12 cellular contexts compared by ENCODE assay signal in genomic region chr14:60212503-60213371, GRCh38. TPM values are rescaled to one million over a fixed set of nuclear protein-coding genes. Genes with fewer than 3 reads are reported as not detected.
DNase-seq lines count a peak whose midpoint lies in the region; ATAC-seq and TF ChIP-seq lines count a peak whose summit lies in the region.
"Had no signal": no experiment of that assay in that cellular context is flagged by ENCODE, and none has a peak within 500 bp of the region (broad histone marks: within the 10 kb centered on the region; RNA-seq: fewer than 3 reads in every experiment).

No MANE protein-coding gene starts in this region.

- no peak overlapping the region for H2AFZ ChIP-seq in SK-N-SH (ENCODE audit: low read depth)
- H2AFZ ChIP-seq: GM23248 had no signal

- CTCF ChIA-PET in SK-N-SH (lab: Yijun Ruan, JAX), result interaction anchor here (0.9 to 1.8 kb wide), 2 partner anchors 25 to 315 kb away, joined by 3 to 6 read pairs; no protein-coding TSS in a partner anchor

- H3K27ac Mint-ChIP-seq in endothelial cell (ENCODE audit: unreplicated experiment), result no peak overlapping the region
- H3K27ac Mint-ChIP-seq: naive thymus-derived CD8-positive, alpha-beta T cell had no signal

- no peaks in the 10 kb centered on the region for H3F3A ChIP-seq in SK-N-SH (replicated peaks; ENCODE audit: insufficient read depth)

- H3K9me3 ChIP-seq in BE2C (no peaks in the 10 kb centered on the region), SK-N-SH (no peaks in the 10 kb centered on the region)

- no peaks in the 10 kb centered on the region for H3K36me3 Mint-ChIP-seq in endothelial cell (ENCODE audit: low read depth, unreplicated experiment)
- H3K36me3 Mint-ChIP-seq: naive thymus-derived CD8-positive, alpha-beta T cell had no signal

- H3K9ac ChIP-seq in SK-N-SH, result no peak overlapping the region
- H3K9ac ChIP-seq: GM23248 had no signal

- in situ Hi-C loops in ACHN (cut with HindIII; ENCODE audit: low pct_ligation_motif_present, low pct_unique_long_range_greater_than_20kb, low sequenced_read_pairs), result no loop called here

- no peaks in the 10 kb centered on the region for H3K9me3 Mint-ChIP-seq in endothelial cell (ENCODE audit: unreplicated experiment)

- H3K4me1 Mint-ChIP-seq in endothelial cell (ENCODE audit: unreplicated experiment), result no peaks in the 10 kb centered on the region
- H3K4me1 Mint-ChIP-seq: naive thymus-derived CD8-positive, alpha-beta T cell had no signal

- H3K36me3 ChIP-seq in BE2C, result no peaks in the 10 kb centered on the region
- H3K36me3 ChIP-seq in SK-N-SH (replicated peaks in 1 of 2; ENCODE audit: control insufficient read depth in 1 of 2, insufficient read depth in 2 of 2, low read length in 1 of 2), result no peaks in the 10 kb centered on the region

- no peaks in the 10 kb centered on the region for H3K9me2 ChIP-seq in SK-N-SH

- H3K4me3 Mint-ChIP-seq in endothelial cell (ENCODE audit: unreplicated experiment), result no peak overlapping the region
- H3K4me3 Mint-ChIP-seq: naive thymus-derived CD8-positive, alpha-beta T cell had no signal

- peak; percentile 90 for ATAC-seq in GM18520 (IDR thresholded peaks at IDR 0.05; ENCODE audit: unreplicated experiment)
- peak; percentile 88 for ATAC-seq in GM21390 (IDR thresholded peaks at IDR 0.05; ENCODE audit: unreplicated experiment)
- ATAC-seq in HG03045 (IDR thresholded peaks at IDR 0.05; ENCODE audit: unreplicated experiment), result peak; percentile 93
- ATAC-seq: naive thymus-derived CD8-positive, alpha-beta T cell had no signal

- no peaks in the 10 kb centered on the region for H4K20me1 ChIP-seq in SK-N-SH (ENCODE audit: insufficient read depth)

- H3K4me3 ChIP-seq in BE2C (ENCODE audit: low read depth, low read length) (no peak overlapping the region), SK-N-SH (ENCODE audit: low read depth in 2 of 2, low read length in 1 of 2) (no peak overlapping the region)
- H3K4me3 ChIP-seq: GM23248 had no signal

- POLR2A ChIA-PET in SK-N-SH (lab: Yijun Ruan, JAX), result no interaction called here

- no peaks in the 10 kb centered on the region for H3K79me2 ChIP-seq in SK-N-SH (ENCODE audit: insufficient read depth)

- H3K27me3 Mint-ChIP-seq in endothelial cell (ENCODE audit: unreplicated experiment), result peaks cover 7% of the 10 kb centered on the region

- no peak for TF ChIP-seq CTCF in BE2C (IDR thresholded peaks at IDR 0.05; ENCODE audit: low read depth, low read length)
- TF ChIP-seq CTCF in SK-N-SH (IDR thresholded peaks at IDR 0.05), result no peak
- TF ChIP-seq CTCF in endothelial cell (IDR thresholded peaks at IDR 0.05; ENCODE audit: unreplicated experiment), result no peak

- no peak overlapping the region for H3K4me2 ChIP-seq in SK-N-SH

- TF ChIP-seq RAD21 in SK-N-SH (IDR thresholded peaks at IDR 0.05; ENCODE audit: low read length), result no peak

- H3K4me1 ChIP-seq in BE2C, result no peaks in the 10 kb centered on the region; the same call in 1 of the 2 replicates
- H3K4me1 ChIP-seq in SK-N-SH (ENCODE audit: control insufficient read depth in 1 of 2, insufficient read depth in 2 of 2, low read depth in 1 of 2, low read length in 1 of 2), result peaks cover 0 to 2% of the 10 kb centered on the region in 2 experiments; a peak in 1 of 4 replicates

- TF ChIP-seq POLR2A in Raji (IDR thresholded peaks at IDR 0.05; ENCODE audit: insufficient read depth, low read depth, low read length), result 0 out of 2 replicates have a peak, but pooled peaks have one; percentile 29

- no peak for DNase-seq in BE2C
- no peak for DNase-seq in ACHN
- DNase-seq in SK-N-SH, result no peak
- no peak for DNase-seq in endothelial cell (ENCODE audit: low spot score)
- DNase-seq: GM23248; naive thymus-derived CD8-positive, alpha-beta T cell; NCI-H446 treated with DMSO at 0.1 percent for 48 hours; stimulated activated CD4-positive, alpha-beta T cell treated with anti-CD3 and anti-CD28 coated beads, Interleukin-12 subunit alpha, Interleukin-12 subunit beta, amount 100 ng/mL, for 4 hours had no signal

- WGBS in SK-N-SH (ENCODE audit: low lambda C conversion rate), result 45% methylated on average over 5 of the region's 5 CpGs

- H3K27me3 ChIP-seq in BE2C (no peaks in the 10 kb centered on the region), SK-N-SH (ENCODE audit: insufficient read depth) (no peaks in the 10 kb centered on the region)

- H3K27ac ChIP-seq in SK-N-SH (ENCODE audit: low read depth in 2 of 2, low read length in 1 of 2), result no peak overlapping the region
- H3K27ac ChIP-seq: GM23248 had no signal

- TF ChIP-seq EP300 in SK-N-SH (IDR thresholded peaks at IDR 0.05; ENCODE audit: borderline replicate concordance in 1 of 2, low read depth in 1 of 2, low read length in 1 of 2), result no peak

TF ChIP-seq in SK-N-SH, 30 proteins besides CTCF, POLR2A, EP300 and RAD21:
- TF ChIP-seq MXI1 (IDR thresholded peaks at IDR 0.05; ENCODE audit: low read depth, low read length) (no peak), MAX (IDR thresholded peaks at IDR 0.05; ENCODE audit: low read depth) (no peak), USF1 (IDR thresholded peaks at IDR 0.05; ENCODE audit: borderline replicate concordance, low read depth) (no peak)

RNA-seq across cellular contexts. Expression of gene PPM1A, which starts 36.3 kb away (rescaled TPM):
- polyA plus RNA-seq in BE2C (2012; ENCODE audit: insufficient read depth, insufficient read length, low read depth), result 41.4 TPM
- 11.6 and 12.3 TPM in 2 replicates for polyA plus RNA-seq in SK-N-SH (2012; rRNA removed)
- 16.9 and 20.3 TPM in 2 replicates for polyA plus RNA-seq in SK-N-SH (2012; cell fraction: cytosol; rRNA removed)
- 12.0 and 30.7 TPM in 2 replicates for polyA plus RNA-seq in SK-N-SH (2012; cell fraction: nucleus; rRNA removed)
- 38.0 TPM for total RNA-seq in endothelial cell (ENCODE audit: unreplicated experiment)

RNA-seq across cellular contexts. Expression of gene DHRS7, which starts 47.5 kb away (rescaled TPM):
- polyA plus RNA-seq in BE2C (2012; ENCODE audit: insufficient read depth, insufficient read length, low read depth), result 104 TPM
- 54.0 and 88.7 TPM in 2 replicates for polyA plus RNA-seq in SK-N-SH (2012; rRNA removed)
- polyA plus RNA-seq in SK-N-SH (2012; cell fraction: cytosol; rRNA removed), result 69.0 and 72.0 TPM in 2 replicates
- 49.4 and 61.8 TPM in 2 replicates for polyA plus RNA-seq in SK-N-SH (2012; cell fraction: nucleus; rRNA removed)
- 67.3 TPM for total RNA-seq in endothelial cell (ENCODE audit: unreplicated experiment)
